16 cellular contexts compared by ENCODE assay signal in genomic region chr5:81826128-81826527, GRCh38.
DNase-seq lines count a peak whose midpoint lies in the region; ATAC-seq and TF ChIP-seq lines count a peak whose summit lies in the region.
"Had no signal": no experiment of that assay in that cellular context is flagged by ENCODE, and none has a peak within 500 bp of the region (broad histone marks: within the 10 kb centered on the region; RNA-seq: fewer than 3 reads in every experiment).

No MANE protein-coding gene starts in this region.

- CTCF ChIA-PET in Calu3 (lab: Charles Lee) = interaction anchor here (1.0 kb wide), 1 partner anchor 71 kb away, joined by 3 read pairs; no protein-coding TSS in a partner anchor

- intact Hi-C loops in Calu3 (cut with micrococcal nuclease; ENCODE audit: unreplicated experiment) = no loop called here

- DNase-seq in Calu3 = no peak
- DNase-seq in RPMI7951 (ENCODE audit: low read depth) = peak; percentile 12
- DNase-seq in fibroblast of gingiva (ENCODE audit: low read depth) = peak; percentile 47
- DNase-seq in nephron progenitor cell = no peak
- no peak for DNase-seq in AML-193 (lab: John Stamatoyannopoulos, UW)
- no peak for DNase-seq in stimulated activated CD4-positive, alpha-beta T cell treated with anti-CD3 and anti-CD28 coated beads, Interleukin-2, amount 100 ng/mL, for 24 hours
- DNase-seq: activated CD4-positive, alpha-beta T cell treated with anti-CD3 and anti-CD28 coated beads, Interleukin-2, amount 50 U/mL, for 4 hours; activated naive CD8-positive, alpha-beta T cell treated with anti-CD3 and anti-CD28 coated beads, Interleukin-2, amount 10 ng/mL, durations not matched to agents 7 days and 5 days; activated T-cell treated with anti-CD3 and anti-CD28 coated beads, Interleukin-2, amount 50 U/mL, for 72 hours; BE2C; endodermal cell; head of caudate nucleus; mammary epithelial cell; right lobe of liver had no signal

- H3K36me3 Mint-ChIP-seq in Calu3 (ENCODE audit: insufficient read depth, unreplicated experiment) (no peaks in the 10 kb centered on the region), nephron progenitor cell (ENCODE audit: low read depth) (no peaks in the 10 kb centered on the region)
- H3K36me3 Mint-ChIP-seq: activated naive CD8-positive, alpha-beta T cell treated with anti-CD3 and anti-CD28 coated beads, Interleukin-2, amount 10 ng/mL, durations not matched to agents 7 days and 5 days had no signal

- H3K4me1 Mint-ChIP-seq in Calu3 (ENCODE audit: low read depth, unreplicated experiment) = peaks cover 29% of the 10 kb centered on the region
- peaks cover 21% of the 10 kb centered on the region for H3K4me1 Mint-ChIP-seq in nephron progenitor cell

- peak overlapping the region; percentile 48 for H3K27ac Mint-ChIP-seq in Calu3 (ENCODE audit: unreplicated experiment)
- H3K27ac Mint-ChIP-seq in nephron progenitor cell = peak overlapping the region; percentile 13
- H3K27ac Mint-ChIP-seq: activated naive CD8-positive, alpha-beta T cell treated with anti-CD3 and anti-CD28 coated beads, Interleukin-2, amount 10 ng/mL, durations not matched to agents 7 days and 5 days; activated T-cell treated with anti-CD3 and anti-CD28 coated beads, Interleukin-2, amount 50 U/mL, for 72 hours; endodermal cell had no signal

- TF ChIP-seq CTCF in Calu3 (IDR thresholded peaks at IDR 0.05; ENCODE audit: unreplicated experiment) (no peak), nephron progenitor cell (IDR thresholded peaks at IDR 0.05) (no peak)

- no TSS peak for BruUV-seq in Calu3 (replicated peaks; lab: Mats Ljungman, UMichigan)

- H3K4me3 Mint-ChIP-seq in Calu3 (ENCODE audit: low read depth, unreplicated experiment) = no peak overlapping the region
- no peak overlapping the region for H3K4me3 Mint-ChIP-seq in nephron progenitor cell
- H3K4me3 Mint-ChIP-seq: activated naive CD8-positive, alpha-beta T cell treated with anti-CD3 and anti-CD28 coated beads, Interleukin-2, amount 10 ng/mL, durations not matched to agents 7 days and 5 days; activated T-cell treated with anti-CD3 and anti-CD28 coated beads, Interleukin-2, amount 50 U/mL, for 72 hours; endodermal cell had no signal

- H3K9me3 Mint-ChIP-seq in Calu3 (ENCODE audit: low read depth, unreplicated experiment) (no peaks in the 10 kb centered on the region), nephron progenitor cell (peaks cover 13% of the 10 kb centered on the region)
- H3K9me3 Mint-ChIP-seq: activated naive CD8-positive, alpha-beta T cell treated with anti-CD3 and anti-CD28 coated beads, Interleukin-2, amount 10 ng/mL, durations not matched to agents 7 days and 5 days; activated T-cell treated with anti-CD3 and anti-CD28 coated beads, Interleukin-2, amount 50 U/mL, for 72 hours had no signal

- H3K27me3 Mint-ChIP-seq in Calu3 (ENCODE audit: unreplicated experiment) (no peaks in the 10 kb centered on the region), nephron progenitor cell (ENCODE audit: low read depth, poor library complexity) (peaks cover 2% of the 10 kb centered on the region)

- ATAC-seq in GM21360 (IDR thresholded peaks at IDR 0.05; ENCODE audit: unreplicated experiment) (no peak), HG03135 (IDR thresholded peaks at IDR 0.05; ENCODE audit: unreplicated experiment) (no peak)
- ATAC-seq: activated T-cell treated with anti-CD3 and anti-CD28 coated beads, Interleukin-2, amount 50 U/mL, for 72 hours; right lobe of liver had no signal

Comparison
In these comparisons a context has a peak if more than half of its experiments do, and no peak if none do; other contexts are left out.
1. DNase-seq: peak in RPMI7951 (single experiment) and fibroblast of gingiva (single experiment); none in Calu3 (single experiment), nephron progenitor cell (single experiment), AML-193 (0 of 2) and stimulated activated CD4-positive, alpha-beta T cell treated with anti-CD3 and anti-CD28 coated beads, Interleukin-2, amount 100 ng/mL, for 24 hours (0 of 2).